ENCODE assay signal across 8 cellular contexts in the genomic region with DNA sequence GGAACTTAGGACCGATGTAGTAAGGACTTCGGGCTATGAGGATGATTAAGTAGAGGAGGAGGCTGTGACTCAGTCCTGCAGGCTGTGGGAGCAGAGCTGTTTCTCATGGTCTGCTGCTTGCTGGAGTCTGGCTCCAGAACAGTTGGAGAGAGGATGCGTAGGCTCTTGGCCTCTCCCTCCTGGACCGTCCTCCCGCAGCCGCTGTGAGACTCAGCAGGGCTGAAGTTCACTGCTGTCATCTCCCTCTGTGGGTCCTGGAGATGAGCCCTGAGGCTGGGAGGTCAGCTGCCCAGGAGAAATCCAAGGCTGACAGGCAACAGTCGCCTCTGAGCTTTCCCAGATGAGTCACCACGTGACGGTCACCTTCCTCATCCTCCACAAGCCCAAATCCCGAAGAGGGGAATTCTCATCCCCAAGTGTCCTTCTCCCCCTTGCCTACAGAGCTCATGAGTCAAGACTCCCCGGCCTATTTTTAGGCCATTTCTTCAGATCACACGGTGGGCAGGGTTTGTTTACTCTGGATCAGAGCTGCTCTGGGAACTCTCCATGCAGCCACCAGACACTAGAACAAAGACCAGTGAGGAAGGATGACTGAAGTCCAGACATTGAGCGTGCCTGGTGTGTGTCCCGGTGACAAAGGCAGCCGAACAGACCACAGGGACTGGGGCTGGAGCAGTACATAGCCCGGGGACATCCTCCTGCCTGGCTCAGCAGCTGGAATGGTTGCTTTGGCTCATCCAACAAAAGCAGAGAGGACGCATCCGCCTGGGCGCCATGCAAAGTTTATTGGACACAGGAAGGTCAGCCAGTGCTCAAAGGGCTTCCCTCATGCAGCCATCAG.
A peak's percentile ranks its signal among the peaks of the same experiment; 100 is the strongest.
DNase-seq lines count a peak whose midpoint lies in the region; ATAC-seq, FAIRE-seq and TF ChIP-seq lines count a peak whose summit lies in the region.
"Not testable (repeated sequence)": the region's sequence is repeated elsewhere in the genome, so short reads cannot be mapped to it uniquely, and the experiment has no call there.

No MANE protein-coding gene starts in this region.

- peak; percentile 88 for DNase-seq in AG04450 (ENCODE audit: low read depth, low spot score)
- DNase-seq in HCEC 1CT, result peak; percentile 96
- peak; percentile 95 to 97 for DNase-seq in SJSA1 (ENCODE audit: low read depth in 1 of 2, low spot score in 2 of 2)
- DNase-seq in bronchial epithelial cell (ENCODE audit: low read depth), result peak; percentile 75
- DNase-seq in foreskin melanocyte, result peak; percentile 75
- peak; percentile 58 to 78 for DNase-seq in left lung
- DNase-seq in pancreas, result peak in 2 of 6 donors; percentile 35 to 56
- peak; percentile 15 to 27 for DNase-seq in thyroid gland

- not testable (repeated sequence) for H3K36me3 ChIP-seq in SJSA1; bronchial epithelial cell (ENCODE audit: control insufficient read depth, insufficient read depth, low read length); left lung; pancreas; thyroid gland

- TF ChIP-seq CTCF in AG04450 (IDR thresholded peaks at IDR 0.05; ENCODE audit: low read depth, low read length); bronchial epithelial cell (IDR thresholded peaks at IDR 0.05; ENCODE audit: insufficient read depth, low read length, severe bottlenecking); left lung (IDR thresholded peaks at IDR 0.05); pancreas (IDR thresholded peaks at IDR 0.05); thyroid gland (IDR thresholded peaks at IDR 0.05): not testable (repeated sequence)

- H3K4me1 ChIP-seq in SJSA1 (replicated peaks) (peaks cover 28% of the 10 kb centered on the region), thyroid gland (peaks cover 0 to 12% of the 10 kb centered on the region in 2 donors)
- not testable (repeated sequence) for H3K4me1 ChIP-seq in left lung, pancreas

- peak; percentile 62 for FAIRE-seq in bronchial epithelial cell (lab: Jason Lieb, UNC)
- not testable (repeated sequence) for FAIRE-seq in pancreas (lab: Jason Lieb, UNC)

- not testable (repeated sequence) for TF ChIP-seq POLR2A in thyroid gland (IDR thresholded peaks at IDR 0.05)

- H3K4me3 ChIP-seq in AG04450 (ENCODE audit: low read depth, low read length), result 0 out of 2 replicates have a peak overlapping the region, but pooled peaks have one; percentile 10
- H3K4me3 ChIP-seq in SJSA1; bronchial epithelial cell (ENCODE audit: low read depth, low read length); left lung; pancreas; thyroid gland (replicated peaks in 1 of 3): not testable (repeated sequence)

- intact Hi-C loops in left lung (cut with DNase I); pancreas (cut with DNase I); thyroid gland (cut with DNase I): not testable (repeated sequence)

- POLR2A ChIA-PET in AG04450 (lab: Yijun Ruan, JAX), result interaction anchor here (1.3 kb wide), 1 partner anchor 59 kb away, joined by 3 read pairs; no protein-coding TSS in a partner anchor

- H3K27me3 ChIP-seq in AG04450 (ENCODE audit: control insufficient read depth, insufficient read depth, low read length); SJSA1 (replicated peaks); bronchial epithelial cell (ENCODE audit: control insufficient read depth, insufficient read depth, low read length); left lung; pancreas; thyroid gland: not testable (repeated sequence)

- not testable (repeated sequence) for H3K9me3 ChIP-seq in AG04450 (ENCODE audit: control insufficient read depth, insufficient read depth, low read length); SJSA1 (replicated peaks); left lung; pancreas; thyroid gland

- 48 to 64% methylated on average over 16 to 19 of the region's 19 CpGs for WGBS in pancreas, 2 donors
- whole genome bisulfite sequencing in thyroid gland, 2 donors, result 51 to 62% methylated on average over 12 to 17 of the region's 19 CpGs

- CTCF ChIA-PET in AG04450 (lab: Charles Lee), result not testable (repeated sequence)

- ATAC-seq in left lung, result peak; percentile 80
- peak in 3 of 4 donors; percentile 60 to 67 (median 65) for ATAC-seq in pancreas

- peak overlapping the region; percentile 98 for H3K27ac ChIP-seq in AG04450 (ENCODE audit: low read depth, low read length)
- H3K27ac ChIP-seq in SJSA1, result peak overlapping the region; percentile 92
- H3K27ac ChIP-seq in left lung, result peak overlapping the region in 1 of 2 donors; percentile 19
- H3K27ac ChIP-seq in pancreas, result not testable (repeated sequence)
- H3K27ac ChIP-seq in thyroid gland, result peak overlapping the region in 1 of 3 donors; percentile 36
